ENCODE assay signal across 1 cellular context in genomic region chr2:144213797-144214196, GRCh38.
A peak's percentile ranks its signal among the peaks of the same experiment; 100 is the strongest.
TF ChIP-seq lines count a peak whose summit lies in the region.

No MANE protein-coding gene starts in this region.

TF ChIP-seq in GM12878, 131 proteins besides CTCF, POLR2A, EP300 and RAD21 (continued from another document and continues in another):
- TF ChIP-seq BCL3 (IDR thresholded peaks at IDR 0.05; ENCODE audit: borderline replicate concordance, insufficient read depth, low read depth, low read length, poor library complexity, severe bottlenecking) (peak; percentile 29), ETV6 (conservative IDR thresholded peaks at IDR 0.05 in 1 of 2, IDR thresholded peaks at IDR 0.05 in 1 of 2; ENCODE audit: borderline replicate concordance in 1 of 2, low read depth in 1 of 2) (peak in 1 of 2 experiments; percentile 63; a peak in 1 of 4 replicates), STAT1 (conservative IDR thresholded peaks at IDR 0.05) (no peak), MYC (IDR thresholded peaks at IDR 0.05; ENCODE audit: insufficient read depth, insufficient read length, insufficient replicate concordance, low read length, severe bottlenecking) (no peak), E4F1 (IDR thresholded peaks at IDR 0.05; ENCODE audit: borderline replicate concordance, partially characterized antibody) (no peak), CHD4 (IDR thresholded peaks at IDR 0.05) (no peak), RB1 (IDR thresholded peaks at IDR 0.05; ENCODE audit: borderline replicate concordance) (no peak), NFIC (IDR thresholded peaks at IDR 0.05; ENCODE audit: low read depth, low read length) (peak; percentile 97), YBX1 (IDR thresholded peaks at IDR 0.05) (no peak), NKRF (conservative IDR thresholded peaks at IDR 0.05) (no peak), ZNF384 (IDR thresholded peaks at IDR 0.05; ENCODE audit: borderline replicate concordance, low read depth, low read length) (no peak), POLR2AphosphoS5 (IDR thresholded peaks at IDR 0.05; ENCODE audit: low read length) (no peak), ZBED1 (IDR thresholded peaks at IDR 0.05; ENCODE audit: borderline replicate concordance) (peak; percentile 83; the same call in 1 of the 2 replicates), ZNF622 (IDR thresholded peaks at IDR 0.05) (no peak), SMAD5 (IDR thresholded peaks at IDR 0.05; ENCODE audit: low read depth) (no peak), NBN (IDR thresholded peaks at IDR 0.05) (peak; percentile 78; the same call in 1 of the 2 replicates), ELK1 (IDR thresholded peaks at IDR 0.05; ENCODE audit: low read depth, low read length) (no peak), ZBTB4 (CRISPR knock-in tag; IDR thresholded peaks at IDR 0.05) (no peak), NR2C1 (IDR thresholded peaks at IDR 0.05) (no peak), TCF3 (IDR thresholded peaks at IDR 0.05; ENCODE audit: borderline replicate concordance, insufficient read depth, low read depth, low read length) (no peak), CEBPB (IDR thresholded peaks at IDR 0.05; ENCODE audit: borderline replicate concordance in 1 of 2, low read depth in 2 of 2, low read length in 2 of 2) (no peak), FOS (IDR thresholded peaks at IDR 0.05; ENCODE audit: borderline replicate concordance, extremely low read depth, insufficient read length) (no peak), BCLAF1 (IDR thresholded peaks at IDR 0.05) (no peak), HCFC1 (IDR thresholded peaks at IDR 0.05; ENCODE audit: low read length) (no peak), FOXK2 (IDR thresholded peaks at IDR 0.05) (no peak), SMARCA5 (IDR thresholded peaks at IDR 0.05) (no peak), CEBPZ (IDR thresholded peaks at IDR 0.05; ENCODE audit: low read depth, low read length) (no peak), ZNF592 (IDR thresholded peaks at IDR 0.05) (0 out of 2 replicates have a peak, but pooled peaks have one; percentile 30), KAT2A (conservative IDR thresholded peaks at IDR 0.05; ENCODE audit: control insufficient read depth, low read depth, low read length) (no peak), TARDBP (IDR thresholded peaks at IDR 0.05; ENCODE audit: borderline replicate concordance) (no peak), SRF (IDR thresholded peaks at IDR 0.05; ENCODE audit: low read depth in 2 of 2, low read length in 2 of 2) (no peak), NR2F1 (conservative IDR thresholded peaks at IDR 0.05) (peak; percentile 92), IRF3 (IDR thresholded peaks at IDR 0.05) (no peak), NR2C2 (IDR thresholded peaks at IDR 0.05; ENCODE audit: borderline replicate concordance, control insufficient read depth, insufficient read length, low read depth) (no peak)
